8 cellular contexts compared by ENCODE assay signal in the genomic region with DNA sequence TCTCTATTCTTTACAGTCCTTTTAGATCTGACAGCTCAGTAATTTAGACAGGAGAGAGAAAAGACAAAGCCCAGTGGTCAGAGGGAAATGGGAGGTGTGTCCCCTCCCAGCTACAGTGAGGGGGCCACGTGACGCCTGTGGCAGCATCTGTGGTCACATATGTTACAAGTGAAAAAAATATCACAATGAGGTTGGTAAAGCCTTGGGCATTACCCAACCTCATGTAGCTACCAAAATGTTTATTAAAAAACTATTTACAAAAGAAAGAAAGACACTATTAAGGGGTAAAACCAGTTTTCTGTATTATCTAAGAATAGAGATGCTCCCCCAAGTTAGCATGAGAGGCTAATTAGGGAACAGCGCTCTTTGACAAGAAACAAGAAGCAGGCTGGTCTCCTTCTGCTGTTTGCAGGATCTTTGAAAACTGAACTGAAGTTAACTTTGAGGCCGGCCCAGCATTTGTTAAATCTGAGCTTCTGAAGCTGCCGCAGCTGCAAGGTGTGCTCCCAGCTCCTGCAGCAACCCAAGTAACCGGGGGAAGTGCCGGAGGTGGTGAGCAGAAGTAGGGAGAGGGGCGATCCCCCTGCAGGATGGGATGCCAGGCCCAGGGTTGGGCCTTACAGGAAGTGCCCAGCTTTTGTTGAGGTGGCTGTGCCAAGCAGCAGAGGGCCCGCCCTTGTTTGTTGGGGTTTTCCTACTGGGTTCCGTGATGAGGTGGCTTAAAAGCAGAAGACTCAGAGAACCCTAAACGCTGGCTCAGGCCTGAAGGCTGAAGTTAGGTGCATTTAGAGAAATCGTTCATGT. TPM values are rescaled to one million over a fixed set of nuclear protein-coding genes. Genes with fewer than 3 reads are reported as not detected.
DNase-seq lines count a peak whose midpoint lies in the region; ATAC-seq, FAIRE-seq and TF ChIP-seq lines count a peak whose summit lies in the region.

No MANE protein-coding gene starts in this region.

- CTCF ChIA-PET in H1 (lab: Charles Lee; ENCODE audit: partially characterized antibody): interaction anchor here (0.6 to 1.3 kb wide), 6 partner anchors 19 to 384 kb away, joined by 3 to 4 read pairs (median 3); no protein-coding TSS in a partner anchor

- H3K56ac ChIP-seq in H1 (replicated peaks; ENCODE audit: insufficient read length, low read depth, low read length): no peak overlapping the region

- no peaks in the 10 kb centered on the region for H4K20me1 ChIP-seq in H1 (replicated peaks in 1 of 2; ENCODE audit: control insufficient read depth in 1 of 2, insufficient read depth in 2 of 2, low read length in 2 of 2)

- WGBS in H1 (ENCODE audit: extremely low coverage in 1 of 2, insufficient coverage in 1 of 2, insufficient read length in 1 of 2, insufficient replicate concordance in 2 of 2, low coverage in 1 of 2, low lambda C conversion rate in 2 of 2, missing lambda C conversion rate in 1 of 2), 2 experiments: 82% methylated on average over 12 of the region's 12 CpGs; no CpG with 5 or more reads in 1 of the 2 experiments

- H3K9me3 ChIP-seq in H1 (ENCODE audit: insufficient read depth in 2 of 2, low read depth in 1 of 2, low read length in 1 of 2): no peaks in the 10 kb centered on the region

- H3K9ac ChIP-seq in H1 (replicated peaks in 1 of 4; ENCODE audit: extremely low read depth in 1 of 4, low read depth in 3 of 4, low read length in 3 of 4): no peak overlapping the region

- no peak for FAIRE-seq in H1 (lab: Jason Lieb, UNC)

- H3K79me2 ChIP-seq in H1 (ENCODE audit: control insufficient read depth in 1 of 2, insufficient read depth in 2 of 2, low read length in 2 of 2): no peaks in the 10 kb centered on the region

- H3K79me1 ChIP-seq in H1 (ENCODE audit: low read depth, low read length): no peaks in the 10 kb centered on the region

- no peak for TF ChIP-seq CTCF in H1 (IDR thresholded peaks at IDR 0.05; ENCODE audit: control extremely low read depth in 1 of 3, insufficient read depth in 1 of 3, low read depth in 1 of 3, low read length in 3 of 3)

- no peak for TF ChIP-seq RAD21 in H1 (IDR thresholded peaks at IDR 0.05 in 1 of 2, conservative IDR thresholded peaks at IDR 0.05 in 1 of 2; ENCODE audit: low read depth in 2 of 2, low read length in 2 of 2)

- no peak overlapping the region for H2BK15ac ChIP-seq in H1 (ENCODE audit: low read length)

- H3K27me3 ChIP-seq in H1 (replicated peaks in 1 of 4; ENCODE audit: control insufficient read depth in 3 of 4, extremely low read depth in 1 of 4, insufficient read depth in 3 of 4, low read length in 3 of 4): no peaks in the 10 kb centered on the region

- ATAC-seq in GM19438 (IDR thresholded peaks at IDR 0.05; ENCODE audit: low read depth, unreplicated experiment): peak; percentile 68
- peak; percentile 61 for ATAC-seq in HG03469 (IDR thresholded peaks at IDR 0.05; ENCODE audit: unreplicated experiment)

- H3K23ac ChIP-seq in H1 (ENCODE audit: insufficient read length): no peak overlapping the region

- H4K8ac ChIP-seq in H1 (ENCODE audit: extremely low read depth, insufficient read depth, low read length): no peak overlapping the region

- H3K14ac ChIP-seq in H1 (ENCODE audit: insufficient read length): no peak overlapping the region

- H2BK12ac ChIP-seq in H1 (ENCODE audit: low read depth, low read length): no peak overlapping the region

- H4K91ac ChIP-seq in H1 (replicated peaks; ENCODE audit: insufficient read length, low read length): no peak overlapping the region

- no peak for TF ChIP-seq POLR2A in H1 (IDR thresholded peaks at IDR 0.05; ENCODE audit: control extremely low read depth in 1 of 2, low read depth in 2 of 2, low read length in 2 of 2)

- no peak overlapping the region for H3K4me3 ChIP-seq in H1 (ENCODE audit: extremely low read depth in 1 of 4, insufficient read depth in 2 of 4, low read depth in 3 of 4, low read length in 4 of 4)

- POLR2A ChIA-PET in H1 (lab: Charles Lee; ENCODE audit: partially characterized antibody): no interaction called here

- H3K27ac ChIP-seq in H1 (ENCODE audit: low read depth, low read length): no peak overlapping the region

- no peaks in the 10 kb centered on the region for H3K36me3 ChIP-seq in H1 (ENCODE audit: control insufficient read depth in 2 of 4, insufficient read depth in 4 of 4, low read length in 3 of 4)

- H2BK120ac ChIP-seq in H1 (replicated peaks; ENCODE audit: low read depth, low read length): no peak overlapping the region

- H4K5ac ChIP-seq in H1 (ENCODE audit: insufficient read length, low read depth, low read length): no peak overlapping the region

- TF ChIP-seq EP300 in H1 (IDR thresholded peaks at IDR 0.05; ENCODE audit: borderline replicate concordance in 1 of 2, low read depth in 2 of 2, low read length in 2 of 2): no peak

- H3K4me2 ChIP-seq in H1 (ENCODE audit: insufficient read depth in 1 of 2, low read depth in 2 of 2, low read length in 2 of 2): no peak overlapping the region

- DNase-seq in CD1c-positive myeloid dendritic cell (ENCODE audit: extremely low spot score): peak; percentile 73
- peak; percentile 61 to 69 for DNase-seq in activated CD4-positive, alpha-beta T cell treated with anti-CD3 and anti-CD28 coated beads for 4 hours
- DNase-seq in H1 (ENCODE audit: low read depth in 1 of 2, low spot score in 2 of 2): peak in 1 of 2 experiments; percentile 53
- peak; percentile 44 to 60 (median 47) for DNase-seq in stimulated activated CD4-positive, alpha-beta T cell treated with anti-CD3 and anti-CD28 coated beads, Interleukin-12 subunit alpha, Interleukin-12 subunit beta, amount 100 ng/mL, for 48 hours (ENCODE audit: low read depth in 2 of 3, low spot score in 1 of 3)
- no peak for DNase-seq in NCI-H146 treated with DMSO at 0.1 percent for 48 hours (lab: John Stamatoyannopoulos, UW; ENCODE audit: unreplicated experiment)
- DNase-seq in LoVo (ENCODE audit: low spot score): no peak

- no peak overlapping the region for H3K4ac ChIP-seq in H1 (replicated peaks; ENCODE audit: insufficient read length, low read depth, low read length)

- H3K18ac ChIP-seq in H1 (ENCODE audit: extremely low read depth, low read length): no peak overlapping the region

- peaks cover 0 to 11% (median 5%) of the 10 kb centered on the region in 4 experiments; a peak in 3 of 7 replicates for H3K4me1 ChIP-seq in H1 (replicated peaks in 1 of 4; ENCODE audit: control insufficient read depth in 3 of 4, insufficient read depth in 4 of 4, low read length in 3 of 4)

- H2AK5ac ChIP-seq in H1 (ENCODE audit: low read depth, low read length): no peak overlapping the region

- no peak overlapping the region for H2BK20ac ChIP-seq in H1 (ENCODE audit: low read length)

- 0 out of 2 replicates have a peak overlapping the region, but pooled peaks have one; percentile 36 for H2AFZ ChIP-seq in H1 (ENCODE audit: low read length)

- H3K23me2 ChIP-seq in H1 (ENCODE audit: low read depth, low read length): no peaks in the 10 kb centered on the region

- no peak overlapping the region for H2BK5ac ChIP-seq in H1 (ENCODE audit: low read depth, low read length)

TF ChIP-seq in H1, 55 proteins besides CTCF, POLR2A, EP300 and RAD21:
- TF ChIP-seq SIX5 (IDR thresholded peaks at IDR 0.05; ENCODE audit: low read depth, low read length): no peak
- TF ChIP-seq RBBP5 (IDR thresholded peaks at IDR 0.05; ENCODE audit: borderline replicate concordance, low read depth, low read length): no peak
- no peak for TF ChIP-seq RNF2 (IDR thresholded peaks at IDR 0.05; ENCODE audit: borderline replicate concordance, low read depth, low read length, missing control alignments, poor library complexity, severe bottlenecking)

RNA-seq across cellular contexts. Expression of gene PLCL2, which starts 42.6 kb away (rescaled TPM):
- 6.8 and 7.3 TPM in 2 replicates for total RNA-seq in H1 (2021; fragmentation: NEBNext Ultra II Directional; extraction: Animal tissue kit (Norgen Biotek cat#: 25700))
- 3.1 and 3.5 TPM in 2 replicates for polyA plus RNA-seq in H1 (2011; rRNA removed)
- 6.2 TPM for polyA plus RNA-seq in H1 (2011; cell fraction: cytosol; rRNA removed)
- 4.4 TPM for polyA plus RNA-seq in H1 (2011; cell fraction: nucleus; rRNA removed)
- 7.1 to 13.4 TPM (median 9.4 TPM) in 4 replicates for polyA plus RNA-seq in H1 (2012, experiment 1 of 2)
- polyA plus RNA-seq in H1 (2012, experiment 2 of 2): 0.71 TPM
- 2.3 TPM for polyA plus RNA-seq in H1 (2013, experiment 1 of 2)
- 2.0 TPM for polyA plus RNA-seq in H1 (2013, experiment 2 of 2)
- 23.7 and 25.5 TPM in 2 replicates for polyA minus RNA-seq in H1 (2011; rRNA and poly(A)+ RNA removed)
- polyA minus RNA-seq in H1 (2011; cell fraction: cytosol; rRNA and poly(A)+ RNA removed): 10.6 TPM
- 44.7 TPM for polyA minus RNA-seq in H1 (2011; cell fraction: nucleus; rRNA and poly(A)+ RNA removed)

Comparison
In these comparisons a context has a peak if more than half of its experiments do, and no peak if none do; other contexts are left out.
1. DNase-seq: peak in CD1c-positive myeloid dendritic cell (single experiment), activated CD4-positive, alpha-beta T cell treated with anti-CD3 and anti-CD28 coated beads for 4 hours (2 of 2) and stimulated activated CD4-positive, alpha-beta T cell treated with anti-CD3 and anti-CD28 coated beads, Interleukin-12 subunit alpha, Interleukin-12 subunit beta, amount 100 ng/mL, for 48 hours (3 of 3); none in NCI-H146 treated with DMSO at 0.1 percent for 48 hours (single experiment) and LoVo (single experiment).